Comparison of ENCODE assay signal across 11 cellular contexts in genomic region chr20:47645632-47646031, GRCh38.
"Had no signal": no experiment of that assay in that cellular context is flagged by ENCODE, and none has a peak within 500 bp of the region (broad histone marks: within the 10 kb centered on the region; RNA-seq: fewer than 3 reads in every experiment).

No MANE protein-coding gene starts in this region.

- DNase-seq: activated naive CD4-positive, alpha-beta T cell treated with anti-CD3 and anti-CD28 coated beads, Interleukin-2, amount 50 U/mL, for 16 hours; foreskin keratinocyte; mesenchymal stem cell; natural killer cell; stimulated activated CD4-positive, alpha-beta T cell treated with anti-CD3 and anti-CD28 coated beads, Interleukin-2, amount 100 ng/mL, for 48 hours; stimulated activated naive CD4-positive, alpha-beta T cell; SW 1271; upper lobe of left lung had no signal

- H3K9me3 Mint-ChIP-seq: brain; central memory CD8-positive, alpha-beta T cell; natural killer cell had no signal

- H3K4me3 ChIP-seq: coronary artery, upper lobe of left lung had no signal

- H3K4me1 Mint-ChIP-seq: brain; central memory CD8-positive, alpha-beta T cell; natural killer cell had no signal

- ATAC-seq: foreskin keratinocyte, natural killer cell had no signal

- H3K4me3 Mint-ChIP-seq: brain; central memory CD8-positive, alpha-beta T cell; natural killer cell had no signal

- H3K27me3 ChIP-seq: foreskin keratinocyte, upper lobe of left lung had no signal

- H3K27ac Mint-ChIP-seq: brain, natural killer cell had no signal

- H3K9me3 ChIP-seq: upper lobe of left lung had no signal

- H3K4me1 ChIP-seq: foreskin keratinocyte had no signal

- H3K27me3 Mint-ChIP-seq: brain; central memory CD8-positive, alpha-beta T cell had no signal

- H3K27ac ChIP-seq: coronary artery, foreskin keratinocyte, upper lobe of left lung had no signal
